8 cellular contexts compared by ENCODE assay signal in the genomic region with DNA sequence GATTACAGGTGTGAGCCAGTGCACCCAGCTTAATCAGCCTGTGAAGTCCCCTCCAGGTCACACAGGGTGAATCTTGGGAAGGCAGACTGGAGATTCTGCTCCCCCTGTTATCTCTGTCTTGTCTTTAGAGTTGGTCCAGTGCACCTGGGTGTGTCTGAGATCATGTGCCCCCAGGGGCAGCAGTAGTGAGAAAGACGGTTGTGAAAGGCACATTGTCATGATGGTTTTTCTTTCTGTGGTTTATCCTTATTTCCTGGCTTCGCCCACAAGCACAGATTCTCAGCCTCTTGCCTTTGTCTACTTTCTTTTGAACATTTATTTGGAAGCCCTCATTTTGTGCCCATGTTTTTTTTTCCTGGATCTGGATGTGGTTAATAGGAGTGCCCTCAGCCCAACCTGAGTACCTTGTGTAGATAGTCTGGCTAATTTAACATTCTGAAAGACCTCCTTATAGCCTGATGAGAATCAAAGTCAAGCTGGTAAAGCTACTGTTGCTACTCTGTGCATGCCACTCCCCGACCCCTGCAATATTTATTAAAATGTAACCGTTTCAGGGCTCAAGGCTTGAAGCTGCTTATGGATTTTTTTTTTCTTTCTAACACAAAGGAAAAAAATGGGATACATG. TPM values are rescaled to one million over a fixed set of nuclear protein-coding genes. Genes with fewer than 3 reads are reported as not detected.
A peak's percentile ranks its signal among the peaks of the same experiment; 100 is the strongest.
DNase-seq lines count a peak whose midpoint lies in the region; ATAC-seq and TF ChIP-seq lines count a peak whose summit lies in the region.

No MANE protein-coding gene starts in this region.

- H3K4me1 ChIP-seq in lower lobe of right lung = peaks cover 15% of the 10 kb centered on the region
- no peaks in the 10 kb centered on the region for H3K4me1 ChIP-seq in effector memory CD4-positive, alpha-beta T cell (ENCODE audit: control insufficient read depth, insufficient read depth, low read length, poor library complexity, severe bottlenecking)

- DNase-seq in EH (ENCODE audit: low read depth) (peak; percentile 67), HUDEP-2 (lab: John Stamatoyannopoulos, UW; ENCODE audit: unreplicated experiment in 76 of 76) (peak in 48 of 76 experiments; percentile 8 to 67 (median 34)), amniotic epithelial cell (ENCODE audit: low read depth) (peak; percentile 59), lower lobe of right lung (no peak), iPS-NIHi7 (ENCODE audit: extremely low spot score) (no peak)
- DNase-seq in effector memory CD4-positive, alpha-beta T cell = no peak

- no peak overlapping the region for H3K27ac ChIP-seq in lower lobe of right lung
- no peak overlapping the region for H3K27ac ChIP-seq in effector memory CD4-positive, alpha-beta T cell (ENCODE audit: insufficient read depth, low read length, poor library complexity, severe bottlenecking)

- H3K36me3 ChIP-seq in lower lobe of right lung = no peaks in the 10 kb centered on the region
- no peaks in the 10 kb centered on the region for H3K36me3 ChIP-seq in effector memory CD4-positive, alpha-beta T cell (ENCODE audit: control insufficient read depth, insufficient read depth, low read length)

- TF ChIP-seq CTCF in lower lobe of right lung (IDR thresholded peaks at IDR 0.05) = no peak

- ATAC-seq in GM21447 (IDR thresholded peaks at IDR 0.05; ENCODE audit: unreplicated experiment) (peak; percentile 85), lower lobe of right lung (no peak), HG03439 (IDR thresholded peaks at IDR 0.05; ENCODE audit: unreplicated experiment) (no peak)

- H3K9me3 ChIP-seq in lower lobe of right lung = no peaks in the 10 kb centered on the region
- no peaks in the 10 kb centered on the region for H3K9me3 ChIP-seq in effector memory CD4-positive, alpha-beta T cell (ENCODE audit: control insufficient read depth, low read length)

- no peak overlapping the region for H3K4me3 ChIP-seq in lower lobe of right lung
- H3K4me3 ChIP-seq in effector memory CD4-positive, alpha-beta T cell (ENCODE audit: insufficient read depth, low read depth, low read length, poor library complexity, severe bottlenecking) = no peak overlapping the region

- intact Hi-C loops in lower lobe of right lung (cut with DNase I) = no loop called here

- no peaks in the 10 kb centered on the region for H3K27me3 ChIP-seq in lower lobe of right lung (ENCODE audit: low read depth)
- no peaks in the 10 kb centered on the region for H3K27me3 ChIP-seq in effector memory CD4-positive, alpha-beta T cell (replicated peaks; ENCODE audit: control insufficient read depth, insufficient read depth, low read length, poor library complexity, severe bottlenecking)

RNA-seq across cellular contexts. Expression of a gene that starts 23.7 kb away (rescaled TPM):
- 8.3 TPM for total RNA-seq in lower lobe of right lung

Comparison
In these comparisons a context has a peak if more than half of its experiments do, and no peak if none do; other contexts are left out.
1. DNase-seq: peak in EH (single experiment), HUDEP-2 (48 of 76) and amniotic epithelial cell (single experiment); none in lower lobe of right lung (single experiment), iPS-NIHi7 (single experiment) and effector memory CD4-positive, alpha-beta T cell (0 of 3).